Comparison of ENCODE assay signal across 1 cellular context in genomic region chr19:54231077-54231931, GRCh38.
TF ChIP-seq lines count a peak whose summit lies in the region.

No MANE protein-coding gene starts in this region.

TF ChIP-seq in K562, 482 proteins besides CTCF, POLR2A, EP300 and RAD21 (continued from another document and continues in another):
- TF ChIP-seq MGA (IDR thresholded peaks at IDR 0.05) (no peak), ZSCAN29 (IDR thresholded peaks at IDR 0.05) (no peak), ZNF395 (CRISPR knock-in tag; IDR thresholded peaks at IDR 0.05) (no peak), THRB (CRISPR knock-in tag; conservative IDR thresholded peaks at IDR 0.05) (no peak), HDAC6 (IDR thresholded peaks at IDR 0.05; ENCODE audit: low read depth, low read length) (no peak), BRF1 (IDR thresholded peaks at IDR 0.05; ENCODE audit: borderline replicate concordance, extremely low read depth, insufficient read length) (no peak), SRSF3 (IDR thresholded peaks at IDR 0.05; ENCODE audit: insufficient read depth, low read length) (no peak), ILK (tag; IDR thresholded peaks at IDR 0.05; ENCODE audit: borderline replicate concordance, low read depth) (no peak), ZZZ3 (IDR thresholded peaks at IDR 0.05) (no peak), ZC3H8 (IDR thresholded peaks at IDR 0.05) (no peak), RAD51 (IDR thresholded peaks at IDR 0.05; ENCODE audit: borderline replicate concordance, low read depth) (peak; percentile 49), RFX1 (IDR thresholded peaks at IDR 0.05) (no peak), ZNF324 (CRISPR knock-in tag; IDR thresholded peaks at IDR 0.05) (no peak), ZNF232 (CRISPR knock-in tag; IDR thresholded peaks at IDR 0.05) (no peak), MAFG (tag; conservative IDR thresholded peaks at IDR 0.05) (no peak), BHLHE40 (IDR thresholded peaks at IDR 0.05; ENCODE audit: low read length) (peak; percentile 61), POLR2B (IDR thresholded peaks at IDR 0.05; ENCODE audit: low read depth, partially characterized antibody) (no peak), MTA3 (IDR thresholded peaks at IDR 0.05; ENCODE audit: borderline replicate concordance) (peak; percentile 34; the same call in 1 of the 2 replicates), CREB5 (CRISPR knock-in tag; IDR thresholded peaks at IDR 0.05) (no peak), MCM2 (IDR thresholded peaks at IDR 0.05; ENCODE audit: low read depth) (no peak), SMAD3 (CRISPR knock-in tag; conservative IDR thresholded peaks at IDR 0.05) (no peak), ZBTB26 (CRISPR knock-in tag; IDR thresholded peaks at IDR 0.05) (no peak), ZNF217 (CRISPR knock-in tag; IDR thresholded peaks at IDR 0.05) (no peak), E2F8 (IDR thresholded peaks at IDR 0.05; ENCODE audit: low read depth, partially characterized antibody) (peak; percentile 38), HNRNPL (IDR thresholded peaks at IDR 0.05; ENCODE audit: low read depth, low read length) (no peak), HDGF (IDR thresholded peaks at IDR 0.05) (no peak; the same call in 1 of the 2 replicates), HOXB6 (CRISPR knock-in tag; IDR thresholded peaks at IDR 0.05; ENCODE audit: borderline replicate concordance) (no peak), TEAD2 (tag; IDR thresholded peaks at IDR 0.05) (no peak), GMEB1 (CRISPR knock-in tag; IDR thresholded peaks at IDR 0.05) (no peak), POLR3A (IDR thresholded peaks at IDR 0.05; ENCODE audit: borderline replicate concordance, extremely low read depth, insufficient read depth, insufficient read length) (no peak), DEAF1 (CRISPR knock-in tag; IDR thresholded peaks at IDR 0.05) (peak; percentile 95), BRD4 (IDR thresholded peaks at IDR 0.05) (no peak), FOXM1 (IDR thresholded peaks at IDR 0.05; ENCODE audit: low read depth) (no peak; the same call in 1 of the 2 replicates), FOXM1 (CRISPR knock-in tag; IDR thresholded peaks at IDR 0.05; ENCODE audit: low read depth) (no peak), ETV6 (IDR thresholded peaks at IDR 0.05; ENCODE audit: borderline replicate concordance in 1 of 2, low read depth in 2 of 2, low read length in 1 of 2) (no peak), ETV6 (CRISPR knock-in tag; IDR thresholded peaks at IDR 0.05; ENCODE audit: borderline replicate concordance) (no peak), CHD2 (IDR thresholded peaks at IDR 0.05; ENCODE audit: low read depth, low read length) (no peak), ZNF830 (CRISPR knock-in tag; IDR thresholded peaks at IDR 0.05) (no peak), RNF2 (IDR thresholded peaks at IDR 0.05) (no peak), DACH1 (IDR thresholded peaks at IDR 0.05; ENCODE audit: partially characterized antibody) (no peak)
